ENCODE assay signal across 10 cellular contexts in the genomic region with DNA sequence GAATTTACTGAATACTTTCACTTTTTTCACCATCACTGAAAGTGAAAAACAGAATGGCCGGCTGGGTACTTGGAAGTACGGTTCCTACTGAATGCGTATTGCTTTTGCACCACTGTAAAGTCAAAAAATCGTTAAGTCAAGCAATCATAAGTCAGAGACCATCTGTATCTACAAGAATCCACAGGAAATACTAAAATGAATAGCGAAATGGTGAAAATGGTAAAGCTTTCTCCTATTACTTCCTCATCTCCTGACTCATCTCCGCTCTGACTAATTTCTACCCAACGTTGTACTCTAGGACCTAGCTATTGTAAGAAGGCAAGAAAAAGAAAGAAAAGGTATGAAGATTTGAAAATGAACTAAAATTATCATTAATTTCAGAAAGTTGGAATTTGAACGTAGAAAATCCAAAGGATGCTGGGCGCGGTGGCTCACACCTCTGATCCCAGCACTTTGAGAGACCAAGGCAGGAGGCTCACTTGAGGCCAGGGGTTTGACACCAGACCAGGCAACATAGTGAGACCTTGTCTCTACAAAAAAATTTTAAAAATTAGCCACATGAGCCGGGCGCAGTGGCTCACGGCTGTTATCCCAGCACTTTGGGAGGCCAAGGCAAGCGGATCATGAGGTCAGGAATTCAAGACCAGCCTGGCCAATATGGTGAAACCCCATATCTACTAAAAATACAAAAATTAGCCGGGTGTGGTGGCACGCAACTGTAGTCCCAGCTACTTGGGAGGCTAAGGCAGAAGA. TPM values are rescaled to one million over a fixed set of nuclear protein-coding genes. Genes with fewer than 3 reads are reported as not detected.
A peak's percentile ranks its signal among the peaks of the same experiment; 100 is the strongest.
DNase-seq lines count a peak whose midpoint lies in the region; ATAC-seq and TF ChIP-seq lines count a peak whose summit lies in the region.
"Had no signal": no experiment of that assay in that cellular context is flagged by ENCODE, and none has a peak within 500 bp of the region (broad histone marks: within the 10 kb centered on the region; RNA-seq: fewer than 3 reads in every experiment).

No MANE protein-coding gene starts in this region.

- peaks cover 40% of the 10 kb centered on the region for H3K4me1 ChIP-seq in CD4-positive, alpha-beta memory T cell (ENCODE audit: insufficient read depth, low read length)
- H3K4me1 ChIP-seq in HEK293 (ENCODE audit: control insufficient read depth, insufficient read depth, low read length), result no peaks in the 10 kb centered on the region
- peaks cover 0 to 31% (median 11%) of the 10 kb centered on the region in 4 donors for H3K4me1 ChIP-seq in sigmoid colon
- peaks cover 6 to 40% (median 23%) of the 10 kb centered on the region in 6 donors for H3K4me1 ChIP-seq in spleen

- intact Hi-C loops in CD4-positive, alpha-beta memory T cell (cut with micrococcal nuclease), result no loop called here
- intact Hi-C loops in sigmoid colon (cut with DNase I) (no loop called here), spleen (cut with DNase I; ENCODE audit: low total_unique reads) (no loop called here)

- 87 to 91% methylated on average over 16 of the region's 16 CpGs for WGBS in sigmoid colon, 2 donors
- 77 to 83% (median 78%) methylated on average over 16 of the region's 16 CpGs for WGBS in spleen, 5 donors

- TF ChIP-seq CTCF in HEK293 (tag by site-specific recombination; IDR thresholded peaks at IDR 0.05) (no peak), foreskin fibroblast (IDR thresholded peaks at IDR 0.05; ENCODE audit: low read depth, low read length) (no peak), sigmoid colon (IDR thresholded peaks at IDR 0.05) (no peak), spleen (IDR thresholded peaks at IDR 0.05 in 8 of 11, conservative IDR thresholded peaks at IDR 0.05 in 3 of 11) (no peak)

- no peak for TF ChIP-seq POLR2A in sigmoid colon (IDR thresholded peaks at IDR 0.05)
- no peak for TF ChIP-seq POLR2A in spleen (IDR thresholded peaks at IDR 0.05)

- H3K36me3 Mint-ChIP-seq in CD4-positive, alpha-beta memory T cell, result peaks cover 3 to 6% of the 10 kb centered on the region in 2 donors

- H3K4me3 Mint-ChIP-seq in CD4-positive, alpha-beta memory T cell, result peak overlapping the region in 7 of 8 donors; percentile 0 to 70 (median 46)

- H3K4me3 ChIP-seq in CD4-positive, alpha-beta memory T cell (ENCODE audit: low read length in 2 of 2), result no peak overlapping the region
- H3K4me3 ChIP-seq in HEK293 (ENCODE audit: low read depth, low read length) (no peak overlapping the region), foreskin fibroblast (ENCODE audit: low read depth in 1 of 2, low read length in 2 of 2) (no peak overlapping the region), sigmoid colon (no peak overlapping the region), spleen (no peak overlapping the region)
- H3K4me3 ChIP-seq: SJCRH30 had no signal

- DNase-seq in CD4-positive, alpha-beta memory T cell, result no peak
- DNase-seq in foreskin fibroblast (peak; percentile 51 to 69), sigmoid colon (no peak), GOT3 (lab: John Stamatoyannopoulos, UW) (no peak), spleen (no peak)
- no peak for DNase-seq in stimulated activated CD4-positive, alpha-beta T cell treated with anti-CD3 and anti-CD28 coated beads, Interleukin-2, amount 100 ng/mL, for 48 hours
- DNase-seq: SJCRH30 had no signal

- peak overlapping the region; percentile 18 to 93 (median 79) for H3K27ac Mint-ChIP-seq in CD4-positive, alpha-beta memory T cell
- H3K27ac Mint-ChIP-seq: nephron had no signal

- ATAC-seq in SK-N-SH treated with all-trans-retinoic acid at 6 μM for 48 hours, result peak; percentile 19; the same call in 2 of the 3 replicates

- POLR2A ChIA-PET in CD4-positive, alpha-beta memory T cell (lab: Charles Lee; ENCODE audit: partially characterized antibody), result interaction anchor here (1.0 to 2.3 kb wide), 5 partner anchors 9 to 41 kb away, joined by 3 to 12 read pairs (median 3); no protein-coding TSS in a partner anchor
- POLR2A ChIA-PET in HEK293 (lab: Yijun Ruan, JAX), result no interaction called here

- peaks cover 14 to 57% (median 32%) of the 10 kb centered on the region in 4 donors for H3K4me1 Mint-ChIP-seq in CD4-positive, alpha-beta memory T cell

- H3K9me3 ChIP-seq in CD4-positive, alpha-beta memory T cell (ENCODE audit: control insufficient read depth in 1 of 2, low read length in 2 of 2), result no peaks in the 10 kb centered on the region
- H3K9me3 ChIP-seq in HEK293 (ENCODE audit: control insufficient read depth, insufficient read depth, low read depth, low read length) (no peaks in the 10 kb centered on the region), sigmoid colon (no peaks in the 10 kb centered on the region), spleen (no peaks in the 10 kb centered on the region)
- H3K9me3 ChIP-seq: SJCRH30 had no signal

- no peak overlapping the region for H3K27ac ChIP-seq in CD4-positive, alpha-beta memory T cell (ENCODE audit: low read depth, low read length)
- H3K27ac ChIP-seq in HEK293 (ENCODE audit: extremely low read depth, low read depth, low read length), result no peak overlapping the region
- H3K27ac ChIP-seq in sigmoid colon, result no peak overlapping the region
- peak overlapping the region in 4 of 8 donors; percentile 4 to 66 (median 56) for H3K27ac ChIP-seq in spleen

- CTCF ChIA-PET in CD4-positive, alpha-beta memory T cell (lab: Charles Lee; ENCODE audit: partially characterized antibody), result interaction anchor here (0.7 to 3.5 kb wide), 5 partner anchors 10 to 64 kb away, joined by 3 to 17 read pairs (median 7); no protein-coding TSS in a partner anchor
- CTCF ChIA-PET in HEK293 (lab: Yijun Ruan, JAX), result interaction anchor here (0.7 to 2.8 kb wide), 3 partner anchors 18 to 51 kb away, joined by 3 to 12 read pairs (median 4); no protein-coding TSS in a partner anchor

- no peaks in the 10 kb centered on the region for H3K9me3 Mint-ChIP-seq in CD4-positive, alpha-beta memory T cell
- H3K9me3 Mint-ChIP-seq: nephron had no signal

- no peaks in the 10 kb centered on the region for H3K36me3 ChIP-seq in CD4-positive, alpha-beta memory T cell (ENCODE audit: insufficient read depth, low read length)
- H3K36me3 ChIP-seq in HEK293 (ENCODE audit: control insufficient read depth in 2 of 2, insufficient read depth in 1 of 2, low read length in 2 of 2), result no peaks in the 10 kb centered on the region
- no peaks in the 10 kb centered on the region for H3K36me3 ChIP-seq in sigmoid colon
- H3K36me3 ChIP-seq in spleen, result peaks cover 0 to 5% (median 0%) of the 10 kb centered on the region in 6 donors
- H3K36me3 ChIP-seq: SJCRH30 had no signal

- no peaks in the 10 kb centered on the region for H3K27me3 Mint-ChIP-seq in CD4-positive, alpha-beta memory T cell

- H3K27me3 ChIP-seq in CD4-positive, alpha-beta memory T cell (ENCODE audit: insufficient read depth, low read length), result no peaks in the 10 kb centered on the region
- no peaks in the 10 kb centered on the region for H3K27me3 ChIP-seq in sigmoid colon
- H3K27me3 ChIP-seq in spleen (replicated peaks in 1 of 7), result no peaks in the 10 kb centered on the region
- H3K27me3 ChIP-seq: SJCRH30 had no signal

- no peak for TF ChIP-seq EP300 in sigmoid colon (IDR thresholded peaks at IDR 0.05)

TF ChIP-seq in HEK293, 187 proteins besides CTCF, POLR2A, EP300 and RAD21 (continues in another document):
- TF ChIP-seq ZNF391 (tag by site-specific recombination; IDR thresholded peaks at IDR 0.05; ENCODE audit: borderline replicate concordance, low read depth), result no peak
- TF ChIP-seq PRDM1 (tag by site-specific recombination; IDR thresholded peaks at IDR 0.05), result peak; percentile 93

TF ChIP-seq in SK-N-SH treated with all-trans-retinoic acid at 6 μM for 48 hours, 23 proteins besides CTCF, POLR2A, EP300 and RAD21:
- TF ChIP-seq ZNF70 (CRISPR knock-in tag; IDR thresholded peaks at IDR 0.05) (no peak), ZC3H10 (CRISPR knock-in tag; IDR thresholded peaks at IDR 0.05) (no peak), ZFP30 (CRISPR knock-in tag; IDR thresholded peaks at IDR 0.05) (no peak), ZNF565 (CRISPR knock-in tag; conservative IDR thresholded peaks at IDR 0.05; ENCODE audit: low read depth) (no peak), BACH2 (CRISPR knock-in tag; IDR thresholded peaks at IDR 0.05; ENCODE audit: borderline replicate concordance) (no peak)

RNA-seq across cellular contexts. Expression of a gene that starts 5.3 kb away (rescaled TPM):
- total RNA-seq in CD4-positive, alpha-beta memory T cell, result 10 to 100 TPM; 17.1 to 19.0 TPM
- 10 to 100 TPM; 18.7 to 20.9 TPM for polyA plus RNA-seq in CD4-positive, alpha-beta memory T cell
- 1 to 10 TPM; 5.0 to 7.6 (median 5.6) TPM for total RNA-seq in sigmoid colon
- polyA plus RNA-seq in sigmoid colon, result 10 to 100 TPM in 1 of 3 donors, 1 to 10 TPM in 2; 2.4 to 11.3 (median 3.9) TPM
- 10 to 100 TPM in 2 of 7 donors, 1 to 10 TPM in 5; 6.5 to 15.1 (median 8.7) TPM for total RNA-seq in spleen
- 10 to 100 TPM in 1 of 3 donors, 1 to 10 TPM in 2; 5.8 to 10.5 (median 8.5) TPM for polyA plus RNA-seq in spleen

RNA-seq across cellular contexts. Expression of a gene that starts 39.0 kb away (rescaled TPM):
- total RNA-seq in CD4-positive, alpha-beta memory T cell, result 10 to 100 TPM; 47.3 to 49.2 TPM
- 10 to 100 TPM in 1 of 2 donors, 1 to 10 TPM in 1; 4.9 to 40.0 TPM for polyA plus RNA-seq in CD4-positive, alpha-beta memory T cell
- total RNA-seq in sigmoid colon, result 1 to 10 TPM; 1.8 to 2.3 (median 2.0) TPM
- 1 to 10 TPM in 2 of 3 donors, under 1 TPM in 1; 0.60 to 8.4 (median 1.4) TPM for polyA plus RNA-seq in sigmoid colon
- 10 to 100 TPM; 17.5 to 33.7 (median 23.1) TPM for total RNA-seq in spleen
- 1 to 10 TPM; 5.0 to 9.0 (median 5.8) TPM for polyA plus RNA-seq in spleen

RNA-seq across cellular contexts. Expression of a gene that starts 40.6 kb away (rescaled TPM):
- 1 to 10 TPM; 1.3 to 1.6 TPM for total RNA-seq in CD4-positive, alpha-beta memory T cell
- polyA plus RNA-seq in CD4-positive, alpha-beta memory T cell, result 1 to 10 TPM; 1.2 to 1.3 TPM
- total RNA-seq in sigmoid colon (1 to 10 TPM; 3.2 to 5.1 (median 3.6) TPM), spleen (1 to 10 TPM; 1.7 to 4.0 (median 3.4) TPM)
- polyA plus RNA-seq in sigmoid colon (1 to 10 TPM; 2.8 to 8.4 (median 3.0) TPM), spleen (1 to 10 TPM; 3.7 to 4.3 (median 3.9) TPM)

RNA-seq across cellular contexts. Expression of a gene that starts 48.0 kb away (rescaled TPM):
- total RNA-seq in CD4-positive, alpha-beta memory T cell, result under 1 TPM; 0.06 to 0.15 TPM
- not detected for polyA plus RNA-seq in CD4-positive, alpha-beta memory T cell
- 100 to 1,000 TPM in 3 of 4 donors, 10 to 100 TPM in 1; 81.9 to 218 (median 129) TPM for total RNA-seq in sigmoid colon
- polyA plus RNA-seq in sigmoid colon, result 10 to 100 TPM in 1 of 3 donors, 1 to 10 TPM in 1, under 1 TPM in 1; 0.23 to 12.4 (median 2.4) TPM
- 1 to 10 TPM in 1 of 7 donors, under 1 TPM in 6; 0.26 to 1.3 (median 0.66) TPM for total RNA-seq in spleen
- polyA plus RNA-seq in spleen, result under 1 TPM; 0.30 to 0.86 (median 0.76) TPM

Comparison
In these comparisons a context has a peak if more than half of its experiments do, and no peak if none do; other contexts are left out.
1. DNase-seq: peak in foreskin fibroblast (2 of 2); none in CD4-positive, alpha-beta memory T cell (0 of 5), sigmoid colon (single experiment), GOT3 (single experiment), stimulated activated CD4-positive, alpha-beta T cell treated with anti-CD3 and anti-CD28 coated beads, Interleukin-2, amount 100 ng/mL, for 48 hours (0 of 2) and spleen (single experiment).
2. RNA of a gene that starts 39.0 kb away (total RNA-seq): 47.3 to 49.2 TPM in CD4-positive, alpha-beta memory T cell and 17.5 to 33.7 TPM in spleen; 1.8 to 2.3 TPM in sigmoid colon; every median in the first group is over 4 times any median in the second.